ENCODE assay signal across 1 cellular context in genomic region chr12:102061096-102061555, GRCh38.
TF ChIP-seq lines count a peak whose summit lies in the region.

No MANE protein-coding gene starts in this region.

TF ChIP-seq in GM12878, 131 proteins besides CTCF, POLR2A, EP300 and RAD21 (continued from another document):
- TF ChIP-seq HDAC6 (IDR thresholded peaks at IDR 0.05; ENCODE audit: unreplicated experiment) (no peak), ZBED1 (IDR thresholded peaks at IDR 0.05; ENCODE audit: borderline replicate concordance) (peak; percentile 30; the same call in 1 of the 2 replicates), RCOR1 (conservative IDR thresholded peaks at IDR 0.05; ENCODE audit: low read depth, low read length) (0 out of 2 replicates have a peak, but pooled peaks have one; percentile 16), SUPT20H (IDR thresholded peaks at IDR 0.05; ENCODE audit: borderline replicate concordance, control insufficient read depth, low read depth, low read length) (no peak)
